In the genomic region with DNA sequence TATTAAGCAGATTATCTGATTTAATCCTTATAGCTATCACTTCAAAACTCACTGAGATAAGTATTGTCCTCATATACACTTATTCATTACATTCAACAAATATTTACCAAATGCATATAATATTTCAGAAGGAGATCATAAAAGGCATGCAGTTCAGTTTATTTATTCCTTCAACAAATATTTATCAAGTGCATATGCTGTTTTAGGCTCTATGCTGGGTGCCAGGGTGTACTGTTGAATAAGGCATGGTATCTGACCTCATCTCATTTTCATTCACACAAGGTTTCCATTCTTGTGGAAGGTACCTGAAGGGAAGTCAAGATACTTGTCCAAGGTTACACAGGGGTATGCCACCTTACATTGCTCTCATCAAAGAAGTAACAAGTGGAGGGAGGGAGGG, we compare ENCODE assay signal across 21 cellular contexts.
A peak's percentile ranks its signal among the peaks of the same experiment; 100 is the strongest.
DNase-seq lines count a peak whose midpoint lies in the region; ATAC-seq, FAIRE-seq and TF ChIP-seq lines count a peak whose summit lies in the region.
"Had no signal": no experiment of that assay in that cellular context is flagged by ENCODE, and none has a peak within 500 bp of the region (broad histone marks: within the 10 kb centered on the region; RNA-seq: fewer than 3 reads in every experiment).

No MANE protein-coding gene starts in this region.

- peak overlapping the region; percentile 30; the same call in 1 of the 2 replicates for H2AFZ ChIP-seq in GM23338
- no peak overlapping the region for H2AFZ ChIP-seq in PC-3 (ENCODE audit: low read length)

- H3K27ac ChIP-seq in GM23338 (ENCODE audit: low read depth) (no peak overlapping the region), PC-3 (ENCODE audit: low read length) (no peak overlapping the region)
- H3K27ac ChIP-seq: 22Rv1; A549; BLaER1 treated with 17β-estradiol and CSF1 and Interleukin-3, amounts not matched to agents 10 nM and 100 nM; C4-2B had no signal

- DNase-seq in DMS53 (lab: John Stamatoyannopoulos, UW): peak; percentile 49
- no peak for DNase-seq in GM23338 (ENCODE audit: low spot score)
- peak; percentile 6 for DNase-seq in PC-3
- DNase-seq in urothelium cell line (ENCODE audit: low spot score): no peak
- DNase-seq in left lobe of liver (ENCODE audit: low spot score): no peak
- no peak for DNase-seq in kidney glomerular epithelial cell (lab: John Stamatoyannopoulos, UW)
- no peak for DNase-seq in Calu3
- DNase-seq: AML-193; Caco-2; CD4-positive, alpha-beta T cell; CD8-positive, alpha-beta T cell; DMS79 treated with DMSO at 0.1 percent for 48 hours; GF-D8 had no signal

- intact Hi-C loops in PC-3 (cut with micrococcal nuclease) (no loop called here), Calu3 (cut with micrococcal nuclease; ENCODE audit: unreplicated experiment) (no loop called here)

- H3K9ac ChIP-seq in PC-3 (ENCODE audit: low read length): no peak overlapping the region
- H3K9ac ChIP-seq: BLaER1 treated with 17β-estradiol and CSF1 and Interleukin-3, amounts not matched to agents 10 nM and 100 nM had no signal

- H3K9me2 ChIP-seq in GM23338 (ENCODE audit: insufficient read depth) (no peaks in the 10 kb centered on the region), PC-3 (replicated peaks; ENCODE audit: low read length) (no peaks in the 10 kb centered on the region)

- H3K27me3 Mint-ChIP-seq in GM23338 (ENCODE audit: insufficient read depth, low read depth, poor library complexity): no peaks in the 10 kb centered on the region
- no peaks in the 10 kb centered on the region for H3K27me3 Mint-ChIP-seq in Calu3 (ENCODE audit: unreplicated experiment)

- H3K36me3 Mint-ChIP-seq in GM23338 (ENCODE audit: low read depth) (peaks cover under 1% of the 10 kb centered on the region; the same call in 2 of the 3 replicates), Calu3 (ENCODE audit: insufficient read depth, unreplicated experiment) (no peaks in the 10 kb centered on the region)
- H3K36me3 Mint-ChIP-seq: CD8-positive, alpha-beta T cell had no signal

- H3K36me3 ChIP-seq in GM23338 (ENCODE audit: insufficient read depth) (no peaks in the 10 kb centered on the region), PC-3 (ENCODE audit: low read depth, low read length) (no peaks in the 10 kb centered on the region)
- H3K36me3 ChIP-seq: BLaER1 treated with 17β-estradiol and CSF1 and Interleukin-3, amounts not matched to agents 10 nM and 100 nM had no signal

- TF ChIP-seq CTCF in GM23338 (conservative IDR thresholded peaks at IDR 0.05; ENCODE audit: low read depth in 2 of 2) (no peak), PC-3 (conservative IDR thresholded peaks at IDR 0.05; ENCODE audit: low read depth, low read length) (no peak), Calu3 (IDR thresholded peaks at IDR 0.05; ENCODE audit: unreplicated experiment) (no peak)

- H3K4me3 Mint-ChIP-seq in GM23338 (no peak overlapping the region), Calu3 (ENCODE audit: low read depth, unreplicated experiment) (no peak overlapping the region)
- H3K4me3 Mint-ChIP-seq: B cell; CD4-positive, alpha-beta T cell; CD8-positive, alpha-beta T cell had no signal

- no peaks in the 10 kb centered on the region for H3K79me2 ChIP-seq in GM23338 (replicated peaks; ENCODE audit: insufficient read depth)
- no peaks in the 10 kb centered on the region for H3K79me2 ChIP-seq in PC-3 (ENCODE audit: low read length)

- BruUV-seq in PC-3 (replicated peaks; lab: Mats Ljungman, UMichigan): no TSS peak
- BruUV-seq in Calu3 (replicated peaks; lab: Mats Ljungman, UMichigan): no TSS peak

- CTCF ChIA-PET in PC-3 (lab: Charles Lee): no interaction called here
- CTCF ChIA-PET in Calu3 (lab: Charles Lee): no interaction called here

- H3F3A ChIP-seq in GM23338 (replicated peaks; ENCODE audit: low read depth) (no peaks in the 10 kb centered on the region), PC-3 (ENCODE audit: low read length, unreplicated experiment) (no peaks in the 10 kb centered on the region)

- POLR2A ChIA-PET in PC-3 (lab: Charles Lee; ENCODE audit: unreplicated experiment): no interaction called here

- no peaks in the 10 kb centered on the region for H3K4me1 ChIP-seq in GM23338 (ENCODE audit: insufficient read depth)
- peaks cover 8% of the 10 kb centered on the region; the same call in 1 of the 2 replicates for H3K4me1 ChIP-seq in PC-3 (ENCODE audit: insufficient read depth, low read length)
- H3K4me1 ChIP-seq: A549; BLaER1 treated with 17β-estradiol and CSF1 and Interleukin-3, amounts not matched to agents 10 nM and 100 nM; Caco-2 had no signal

- H3K9me3 Mint-ChIP-seq in GM23338: peaks cover 5% of the 10 kb centered on the region
- H3K9me3 Mint-ChIP-seq in Calu3 (ENCODE audit: low read depth, unreplicated experiment): peaks cover 3% of the 10 kb centered on the region
- H3K9me3 Mint-ChIP-seq: CD4-positive, alpha-beta T cell; CD8-positive, alpha-beta T cell had no signal

- no peak overlapping the region for H3K4me3 ChIP-seq in GM23338
- no peak overlapping the region for H3K4me3 ChIP-seq in PC-3 (ENCODE audit: low read length)
- H3K4me3 ChIP-seq: A549; BLaER1 treated with 17β-estradiol and CSF1 and Interleukin-3, amounts not matched to agents 10 nM and 100 nM had no signal

- no peaks in the 10 kb centered on the region for H3K9me3 ChIP-seq in PC-3 (ENCODE audit: low read length)
- H3K9me3 ChIP-seq: A549, Caco-2 had no signal

- H3K4me1 Mint-ChIP-seq in GM23338: peaks cover 2% of the 10 kb centered on the region; the same call in 2 of the 3 replicates
- no peaks in the 10 kb centered on the region for H3K4me1 Mint-ChIP-seq in Calu3 (ENCODE audit: low read depth, unreplicated experiment)
- H3K4me1 Mint-ChIP-seq: B cell had no signal

- no peak overlapping the region for H3K27ac Mint-ChIP-seq in GM23338
- no peak overlapping the region for H3K27ac Mint-ChIP-seq in Calu3 (ENCODE audit: unreplicated experiment)
- H3K27ac Mint-ChIP-seq: B cell; CD4-positive, alpha-beta T cell; CD8-positive, alpha-beta T cell had no signal

- H3K27me3 ChIP-seq in GM23338 (ENCODE audit: insufficient read depth) (no peaks in the 10 kb centered on the region), PC-3 (ENCODE audit: low read length) (no peaks in the 10 kb centered on the region)
- H3K27me3 ChIP-seq: BLaER1 treated with 17β-estradiol and CSF1 and Interleukin-3, amounts not matched to agents 10 nM and 100 nM had no signal

- peak; percentile 5 for FAIRE-seq in urothelium cell line (lab: Jason Lieb, UNC)
- FAIRE-seq: A549, D721Med, G401.6, GM12891 had no signal

- H4K20me1 ChIP-seq in GM23338 (replicated peaks; ENCODE audit: insufficient read depth): no peaks in the 10 kb centered on the region
- no peaks in the 10 kb centered on the region for H4K20me1 ChIP-seq in PC-3 (ENCODE audit: low read length)
- H4K20me1 ChIP-seq: BLaER1 treated with 17β-estradiol and CSF1 and Interleukin-3, amounts not matched to agents 10 nM and 100 nM had no signal

- H3K4me2 ChIP-seq in GM23338 (no peak overlapping the region), PC-3 (ENCODE audit: low read length) (no peak overlapping the region)
- H3K4me2 ChIP-seq: A549; BLaER1 treated with 17β-estradiol and CSF1 and Interleukin-3, amounts not matched to agents 10 nM and 100 nM had no signal

- no peak for ATAC-seq in GM23338
- peak; percentile 66 for ATAC-seq in PC-3
- no peak for ATAC-seq in left lobe of liver
- ATAC-seq: A549; CD8-positive, alpha-beta T cell had no signal

TF ChIP-seq in GM23338, 12 proteins besides CTCF, POLR2A, EP300 and RAD21 (continues in another document):
- TF ChIP-seq, protein P1, sequence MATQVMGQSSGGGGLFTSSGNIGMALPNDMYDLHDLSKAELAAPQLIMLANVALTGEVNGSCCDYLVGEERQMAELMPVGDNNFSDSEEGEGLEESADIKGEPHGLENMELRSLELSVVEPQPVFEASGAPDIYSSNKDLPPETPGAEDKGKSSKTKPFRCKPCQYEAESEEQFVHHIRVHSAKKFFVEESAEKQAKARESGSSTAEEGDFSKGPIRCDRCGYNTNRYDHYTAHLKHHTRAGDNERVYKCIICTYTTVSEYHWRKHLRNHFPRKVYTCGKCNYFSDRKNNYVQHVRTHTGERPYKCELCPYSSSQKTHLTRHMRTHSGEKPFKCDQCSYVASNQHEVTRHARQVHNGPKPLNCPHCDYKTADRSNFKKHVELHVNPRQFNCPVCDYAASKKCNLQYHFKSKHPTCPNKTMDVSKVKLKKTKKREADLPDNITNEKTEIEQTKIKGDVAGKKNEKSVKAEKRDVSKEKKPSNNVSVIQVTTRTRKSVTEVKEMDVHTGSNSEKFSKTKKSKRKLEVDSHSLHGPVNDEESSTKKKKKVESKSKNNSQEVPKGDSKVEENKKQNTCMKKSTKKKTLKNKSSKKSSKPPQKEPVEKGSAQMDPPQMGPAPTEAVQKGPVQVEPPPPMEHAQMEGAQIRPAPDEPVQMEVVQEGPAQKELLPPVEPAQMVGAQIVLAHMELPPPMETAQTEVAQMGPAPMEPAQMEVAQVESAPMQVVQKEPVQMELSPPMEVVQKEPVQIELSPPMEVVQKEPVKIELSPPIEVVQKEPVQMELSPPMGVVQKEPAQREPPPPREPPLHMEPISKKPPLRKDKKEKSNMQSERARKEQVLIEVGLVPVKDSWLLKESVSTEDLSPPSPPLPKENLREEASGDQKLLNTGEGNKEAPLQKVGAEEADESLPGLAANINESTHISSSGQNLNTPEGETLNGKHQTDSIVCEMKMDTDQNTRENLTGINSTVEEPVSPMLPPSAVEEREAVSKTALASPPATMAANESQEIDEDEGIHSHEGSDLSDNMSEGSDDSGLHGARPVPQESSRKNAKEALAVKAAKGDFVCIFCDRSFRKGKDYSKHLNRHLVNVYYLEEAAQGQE (IDR thresholded peaks at IDR 0.05; ENCODE audit: unreplicated experiment): no peak
- no peak for TF ChIP-seq CREB1 (CRISPR knock-in tag; IDR thresholded peaks at IDR 0.05; ENCODE audit: low read depth)
- TF ChIP-seq ZNF114 (CRISPR knock-in tag; IDR thresholded peaks at IDR 0.05): no peak
- TF ChIP-seq POLR2AphosphoS5 (IDR thresholded peaks at IDR 0.05; ENCODE audit: low read depth): no peak
- no peak for TF ChIP-seq ZNF331 (CRISPR knock-in tag; IDR thresholded peaks at IDR 0.05; ENCODE audit: low read depth)
- no peak for TF ChIP-seq STAT1 (IDR thresholded peaks at IDR 0.05; ENCODE audit: unreplicated experiment)
- TF ChIP-seq NANOG (IDR thresholded peaks at IDR 0.05; ENCODE audit: borderline replicate concordance): no peak
- no peak for TF ChIP-seq EZH2phosphoT487 (IDR thresholded peaks at IDR 0.05; ENCODE audit: unreplicated experiment)

Comparison
In these comparisons a context has a peak if more than half of its experiments do, and no peak if none do; other contexts are left out.
1. DNase-seq: peak in DMS53 (single experiment) and PC-3 (single experiment); none in GM23338 (single experiment), urothelium cell line (single experiment), left lobe of liver (single experiment), kidney glomerular epithelial cell (single experiment) and Calu3 (single experiment).